Comparison of ENCODE assay signal across 19 cellular contexts in genomic region chr19:17061691-17062090, GRCh38. TPM values are rescaled to one million over a fixed set of nuclear protein-coding genes. Genes with fewer than 3 reads are reported as not detected.
DNase-seq lines count a peak whose midpoint lies in the region; TF ChIP-seq lines count a peak whose summit lies in the region.
"Had no signal": no experiment of that assay in that cellular context is flagged by ENCODE, and none has a peak within 500 bp of the region (broad histone marks: within the 10 kb centered on the region; RNA-seq: fewer than 3 reads in every experiment).

No MANE protein-coding gene starts in this region.

- TF ChIP-seq POLR2A in transverse colon (IDR thresholded peaks at IDR 0.05), result no peak

- intact Hi-C loops in colonic mucosa (cut with DNase I) (no loop called here), transverse colon (cut with DNase I; ENCODE audit: low total_unique reads) (no loop called here), MCF 10A (cut with micrococcal nuclease) (loop anchor here (10.0 kb wide), 1 partner anchor 403 kb away; the partner anchor contains the start of gene NXNL1)

- peaks cover 6% of the 10 kb centered on the region for H3K4me1 Mint-ChIP-seq in MCF 10A (ENCODE audit: insufficient read depth, unreplicated experiment)
- H3K4me1 Mint-ChIP-seq in progenitor cell of endocrine pancreas (ENCODE audit: low read depth), result no peaks in the 10 kb centered on the region

- H3K9me3 Mint-ChIP-seq in MCF 10A (ENCODE audit: unreplicated experiment) (no peaks in the 10 kb centered on the region), progenitor cell of endocrine pancreas (ENCODE audit: low read depth) (no peaks in the 10 kb centered on the region)
- H3K9me3 Mint-ChIP-seq: HFFc6 had no signal

- H3K27me3 Mint-ChIP-seq in MCF 10A (ENCODE audit: insufficient read depth, unreplicated experiment), result no peaks in the 10 kb centered on the region
- no peaks in the 10 kb centered on the region for H3K27me3 Mint-ChIP-seq in progenitor cell of endocrine pancreas
- H3K27me3 Mint-ChIP-seq: CD4-positive, alpha-beta memory T cell had no signal

- WGBS in transverse colon (ENCODE audit: low coverage in 1 of 2), 2 donors, result 58 to 60% methylated on average over 2 to 7 of the region's 7 CpGs

- H3K9me3 ChIP-seq in colonic mucosa (no peaks in the 10 kb centered on the region), mucosa of rectum (ENCODE audit: control insufficient read depth in 2 of 2, low read length in 2 of 2) (no peaks in the 10 kb centered on the region), transverse colon (no peaks in the 10 kb centered on the region)
- H3K9me3 ChIP-seq: BLaER1 had no signal

- DNase-seq in LoVo (ENCODE audit: low spot score), result peak; percentile 45
- peak; percentile 72 for DNase-seq in colonic mucosa
- peak; percentile 80 for DNase-seq in transverse colon
- DNase-seq in MCF 10A (ENCODE audit: unreplicated experiment), result no peak
- DNase-seq in COLO829 (ENCODE audit: low spot score), result no peak
- DNase-seq in progenitor cell of endocrine pancreas (ENCODE audit: low spot score, unreplicated experiment), result no peak
- DNase-seq: 8988T; Calu3; CD4-positive, alpha-beta memory T cell; DMS79 treated with DMSO at 0.1 percent for 48 hours; GF-D8; GOT3; H7; HFFc6 had no signal

- H3K4me3 Mint-ChIP-seq in MCF 10A (ENCODE audit: unreplicated experiment), result no peak overlapping the region
- H3K4me3 Mint-ChIP-seq in progenitor cell of endocrine pancreas (ENCODE audit: low read depth), result no peak overlapping the region
- H3K4me3 Mint-ChIP-seq: CD14-positive monocyte; CD4-positive, alpha-beta memory T cell; HFFc6 had no signal

- peaks cover 10% of the 10 kb centered on the region for H3K4me1 ChIP-seq in colonic mucosa
- peaks cover 14 to 24% of the 10 kb centered on the region in 2 donors for H3K4me1 ChIP-seq in mucosa of rectum (ENCODE audit: control insufficient read depth in 2 of 2, insufficient read depth in 2 of 2, low read length in 2 of 2)
- H3K4me1 ChIP-seq in transverse colon, result peaks cover 0 to 32% (median 22%) of the 10 kb centered on the region in 4 donors

- H3K27me3 ChIP-seq in colonic mucosa, result no peaks in the 10 kb centered on the region
- no peaks in the 10 kb centered on the region for H3K27me3 ChIP-seq in mucosa of rectum (ENCODE audit: control insufficient read depth in 2 of 2, insufficient read depth in 2 of 2, low read length in 2 of 2)
- no peaks in the 10 kb centered on the region for H3K27me3 ChIP-seq in transverse colon
- H3K27me3 ChIP-seq: BLaER1 had no signal

- H3K36me3 ChIP-seq in colonic mucosa, result no peaks in the 10 kb centered on the region
- peaks cover 14 to 25% of the 10 kb centered on the region in 2 donors for H3K36me3 ChIP-seq in mucosa of rectum (ENCODE audit: control insufficient read depth in 2 of 2, insufficient read depth in 2 of 2, low read length in 2 of 2)
- peaks cover 0 to 20% (median 6%) of the 10 kb centered on the region in 4 donors for H3K36me3 ChIP-seq in transverse colon

- CTCF ChIA-PET in MCF 10A (lab: Yijun Ruan, JAX), result interaction anchor here (0.7 to 0.8 kb wide), 2 partner anchors 9 to 290 kb away, joined by 5 to 7 read pairs; no protein-coding TSS in a partner anchor

- H3K4me3 ChIP-seq in colonic mucosa (no peak overlapping the region), mucosa of rectum (ENCODE audit: low read length in 2 of 2) (peak overlapping the region in 1 of 2 donors; percentile 39), transverse colon (no peak overlapping the region)
- H3K4me3 ChIP-seq: BLaER1 had no signal

- in situ Hi-C loops in transverse colon (cut with MboI; ENCODE audit: low pct_ligation_motif_present in 1 of 4, low pct_unique_long_range_greater_than_20kb in 1 of 4, low sequenced_read_pairs in 3 of 4), result loop anchor here (10.0 to 25.0 kb wide), 2 partner anchors 223 to 226 kb away; partner anchors contain the start of gene ANKLE1 (in 4 of the 4)

- H3K36me3 Mint-ChIP-seq in MCF 10A (ENCODE audit: insufficient read depth, unreplicated experiment) (peaks cover 16% of the 10 kb centered on the region), progenitor cell of endocrine pancreas (ENCODE audit: insufficient read depth) (peaks cover 12% of the 10 kb centered on the region)

- TF ChIP-seq EP300 in transverse colon (IDR thresholded peaks at IDR 0.05; ENCODE audit: low read depth), result no peak

- POLR2A ChIA-PET in MCF 10A (lab: Yijun Ruan, JAX), result no interaction called here

- no TSS peak for BruUV-seq in MCF 10A (replicated peaks; lab: Mats Ljungman, UMichigan)

- H3K27ac ChIP-seq in colonic mucosa (peak overlapping the region; percentile 67), mucosa of rectum (ENCODE audit: low read depth in 2 of 2, low read length in 2 of 2) (peak overlapping the region; percentile 71 to 92), transverse colon (peak overlapping the region; percentile 59 to 86 (median 72))
- H3K27ac ChIP-seq: BLaER1, HL-60 had no signal

- H3K27ac Mint-ChIP-seq in MCF 10A (ENCODE audit: low read depth, unreplicated experiment), result no peak overlapping the region
- H3K27ac Mint-ChIP-seq in progenitor cell of endocrine pancreas, result no peak overlapping the region
- H3K27ac Mint-ChIP-seq: CD4-positive, alpha-beta memory T cell; HFFc6 had no signal

- H3K9ac ChIP-seq in colonic mucosa (ENCODE audit: low read depth in 2 of 2, low read length in 2 of 2), result peak overlapping the region in 1 of 2 donors; percentile 67
- peak overlapping the region in 1 of 2 donors; percentile 5 for H3K9ac ChIP-seq in mucosa of rectum (ENCODE audit: low read depth in 1 of 2, low read length in 2 of 2)
- H3K9ac ChIP-seq: BLaER1 had no signal

- no peak for TF ChIP-seq CTCF in colonic mucosa (IDR thresholded peaks at IDR 0.05)
- no peak for TF ChIP-seq CTCF in transverse colon (IDR thresholded peaks at IDR 0.05)
- no peak for TF ChIP-seq CTCF in MCF 10A (IDR thresholded peaks at IDR 0.05; ENCODE audit: unreplicated experiment)
- TF ChIP-seq CTCF in progenitor cell of endocrine pancreas (IDR thresholded peaks at IDR 0.05; ENCODE audit: unreplicated experiment), result no peak

RNA-seq across cellular contexts. Expression of gene HAUS8, which starts 13.6 kb away (rescaled TPM):
- total RNA-seq in colonic mucosa (10 to 100 TPM; 10.6 to 29.8 TPM), transverse colon (10 to 100 TPM in 2 of 4 donors, 1 to 10 TPM in 2; 4.4 to 13.8 (median 10.3) TPM), MCF 10A (2022) (6.6 and 8.4 TPM in 2 replicates), progenitor cell of endocrine pancreas (17.7 and 21.7 TPM in 2 replicates)

RNA-seq across cellular contexts. Expression of gene MYO9B, which starts 13.9 kb away (rescaled TPM):
- total RNA-seq in colonic mucosa, result 10 to 100 TPM; 56.5 to 89.2 TPM
- total RNA-seq in transverse colon, result 100 to 1,000 TPM; 102 to 246 (median 151) TPM
- 43.5 and 49.5 TPM in 2 replicates for total RNA-seq in MCF 10A (2022)
- 78.5 and 79.7 TPM in 2 replicates for total RNA-seq in progenitor cell of endocrine pancreas

RNA-seq across cellular contexts. Expression of gene CPAMD8, which starts 35.1 kb away (rescaled TPM):
- total RNA-seq in colonic mucosa, result 1 to 10 TPM; 1.8 to 3.5 TPM
- total RNA-seq in transverse colon, result 10 to 100 TPM in 2 of 4 donors, 1 to 10 TPM in 2; 1.4 to 20.9 (median 7.7) TPM
- 1.3 and 2.3 TPM in 2 replicates for total RNA-seq in MCF 10A (2022)
- total RNA-seq in progenitor cell of endocrine pancreas, result 58.6 and 63.4 TPM in 2 replicates
- total RNA-seq: HT1080 had no signal

Comparison
In these comparisons a context has a peak if more than half of its experiments do, and no peak if none do; other contexts are left out.
1. DNase-seq: peak in LoVo (single experiment), colonic mucosa (single experiment) and transverse colon (single experiment); none in MCF 10A (single experiment), COLO829 (single experiment) and progenitor cell of endocrine pancreas (single experiment).
2. Peak in every context shown above with its lines, with median percentiles within 50 percentile points of each other: H3K27ac ChIP-seq.